In the genomic region with DNA sequence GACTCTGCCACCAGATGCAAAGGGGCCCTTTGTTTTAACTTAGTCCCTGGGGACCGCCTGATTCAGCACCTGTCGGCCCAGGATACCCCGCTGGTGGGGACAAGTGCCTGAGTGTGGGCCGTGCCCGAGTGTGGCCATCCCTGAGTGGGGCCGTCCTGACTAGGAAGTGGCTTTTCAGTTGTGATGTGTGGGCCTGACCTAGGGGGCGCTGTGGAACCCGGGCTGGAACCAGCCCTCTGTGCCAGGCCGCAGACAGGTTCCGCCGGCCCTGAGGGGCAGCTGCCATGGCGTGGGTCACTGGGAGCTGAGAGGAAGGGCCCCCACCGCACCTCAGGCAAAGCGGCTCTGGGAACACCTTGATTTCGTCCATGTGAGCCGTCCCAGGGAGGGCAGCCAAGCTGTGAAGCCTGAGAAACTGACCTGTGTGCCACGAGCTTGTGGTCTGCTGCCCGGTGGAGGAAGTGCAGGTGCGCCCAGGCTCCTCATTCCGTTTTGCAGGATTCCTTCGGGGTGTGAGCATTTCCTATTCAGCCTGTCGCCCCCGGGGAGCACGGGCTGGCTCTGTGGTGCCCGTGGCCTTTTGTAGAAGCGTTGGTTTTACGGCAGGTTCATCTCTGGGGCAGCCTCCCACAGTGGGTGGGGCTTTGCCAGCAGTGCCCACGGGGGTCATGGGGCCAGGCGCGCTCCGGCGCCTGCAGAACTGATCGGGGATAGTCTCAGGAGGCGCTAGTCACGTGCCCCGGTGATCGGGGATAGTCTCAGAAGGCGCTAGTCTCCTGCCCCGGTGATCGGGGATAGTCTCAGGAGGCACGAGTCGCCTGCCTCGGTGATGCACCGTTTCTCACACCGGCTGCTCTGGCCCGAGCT, we compare ENCODE assay signal across 8 cellular contexts. TPM values are rescaled to one million over a fixed set of nuclear protein-coding genes. Genes with fewer than 3 reads are reported as not detected.
DNase-seq lines count a peak whose midpoint lies in the region; ATAC-seq, FAIRE-seq and TF ChIP-seq lines count a peak whose summit lies in the region.

No MANE protein-coding gene starts in this region.

- POLR2A ChIA-PET in AG04449 (lab: Yijun Ruan, JAX) = interaction anchor here (0.8 to 1.6 kb wide), 3 partner anchors 11 to 25 kb away, joined by 3 to 7 read pairs (median 4); no protein-coding TSS in a partner anchor

- H3K27ac ChIP-seq in OCI-LY3 (ENCODE audit: low read length) = peak overlapping the region; percentile 40
- no peak overlapping the region for H3K27ac ChIP-seq in psoas muscle

- TF ChIP-seq POLR2A in GM18951 (IDR thresholded peaks at IDR 0.05; ENCODE audit: extremely low read depth, insufficient read depth, insufficient read length) = peak; percentile 21

- H3K4me1 ChIP-seq in OCI-LY3 (ENCODE audit: low read length) (peaks cover 42% of the 10 kb centered on the region), psoas muscle (peaks cover 41% of the 10 kb centered on the region)

- 4 to 6% (median 4%) methylated on average over 46 of the region's 46 CpGs for WGBS in psoas muscle, 3 donors

- H3K9me3 ChIP-seq in OCI-LY3 (ENCODE audit: insufficient read depth, low read length) (no peaks in the 10 kb centered on the region), psoas muscle (no peaks in the 10 kb centered on the region)

- no peak for DNase-seq in AG04449 (ENCODE audit: low read depth, low spot score)
- peak; percentile 23 for DNase-seq in activated T-helper 1 cell treated with Interleukin-2 at 50 U/mL for 16 hours (ENCODE audit: low read depth)
- peak; percentile 33 to 64 for DNase-seq in frontal cortex (ENCODE audit: low spot score in 2 of 2)
- peak; percentile 70 to 82 for DNase-seq in psoas muscle
- no peak for DNase-seq in NCI-H2196 (lab: John Stamatoyannopoulos, UW; ENCODE audit: unreplicated experiment)
- no peak for DNase-seq in inferior parietal cortex (ENCODE audit: extremely low spot score)

- H3K4me3 ChIP-seq in AG04449 (ENCODE audit: low read depth, low read length) = peak overlapping the region; percentile 3; the same call in 1 of the 2 replicates
- H3K4me3 ChIP-seq in OCI-LY3 (ENCODE audit: low read length) = peak overlapping the region; percentile 23
- peak overlapping the region; percentile 43 for H3K4me3 ChIP-seq in psoas muscle

- peak overlapping the region; percentile 99 for H3K4me2 ChIP-seq in OCI-LY3 (ENCODE audit: low read length)

- H3K36me3 ChIP-seq in OCI-LY3 (replicated peaks; ENCODE audit: low read depth, low read length) (peaks cover 40% of the 10 kb centered on the region), psoas muscle (ENCODE audit: insufficient read depth in 1 of 2, low read depth in 1 of 2) (peaks cover 6 to 40% of the 10 kb centered on the region in 2 donors)

- H3K27me3 ChIP-seq in OCI-LY3 (ENCODE audit: low read depth, low read length) (no peaks in the 10 kb centered on the region), psoas muscle (ENCODE audit: insufficient read depth in 3 of 3, low read length in 2 of 3) (peaks cover 0 to 11% (median 0%) of the 10 kb centered on the region in 3 donors)

- intact Hi-C loops in psoas muscle (cut with DNase I) = no loop called here

- TF ChIP-seq CTCF in AG04449 (IDR thresholded peaks at IDR 0.05; ENCODE audit: insufficient read depth, low read length, missing control alignments) (peak; percentile 20), OCI-LY3 (IDR thresholded peaks at IDR 0.05; ENCODE audit: low read depth, low read length) (peak; percentile 83), psoas muscle (IDR thresholded peaks at IDR 0.05) (peak; percentile 51)

- CTCF ChIA-PET in AG04449 (lab: Yijun Ruan, JAX) = interaction anchor here (1.0 to 2.0 kb wide), 5 partner anchors 11 to 101 kb away, joined by 3 to 10 read pairs (median 3); partner anchors contain the start of genes CHMP1A, CPNE7 and SPATA33

- H3K79me2 ChIP-seq in OCI-LY3 (ENCODE audit: low read length) = peaks cover 33% of the 10 kb centered on the region

- no peak overlapping the region for H2AFZ ChIP-seq in OCI-LY3 (ENCODE audit: low read depth, low read length)

- H3K9ac ChIP-seq in OCI-LY3 (ENCODE audit: low read length) = no peak overlapping the region

- H4K20me1 ChIP-seq in OCI-LY3 (ENCODE audit: insufficient read depth, low read length) = peaks cover 54% of the 10 kb centered on the region

- no peak for FAIRE-seq in frontal cortex (lab: Jason Lieb, UNC)

- peak; percentile 50 to 63 (median 56) for ATAC-seq in psoas muscle

- in situ Hi-C loops in GM18951 (cut with MboI; ENCODE audit: low sequenced_read_pairs, unreplicated experiment) = no loop called here

RNA-seq across cellular contexts. Expression of gene RPL13, which starts 5.3 kb away (rescaled TPM):
- total RNA-seq in frontal cortex (1,545 TPM), psoas muscle (1,000 to 10,000 TPM; 1,039 to 1,769 (median 1,553) TPM)
- 1,000 to 10,000 TPM; 2,989 to 7,334 (median 5,467) TPM for polyA plus RNA-seq in psoas muscle

RNA-seq across cellular contexts. Expression of gene CPNE7, which starts 9.8 kb away (rescaled TPM):
- total RNA-seq in frontal cortex (15.1 TPM), psoas muscle (not detected)
- polyA plus RNA-seq in psoas muscle = under 1 TPM in 2 of 3 donors, not detected in 1; 0.08 to 0.21 TPM

RNA-seq across cellular contexts. Expression of gene DPEP1, which starts 47.7 kb away (rescaled TPM):
- total RNA-seq in frontal cortex = 2.4 TPM
- not detected for total RNA-seq in psoas muscle
- polyA plus RNA-seq in psoas muscle = under 1 TPM in 2 of 3 donors, not detected in 1; 0.04 to 0.16 TPM

RNA-seq across cellular contexts. Expression of gene SPG7, which starts 57.5 kb away (rescaled TPM):
- 84.8 TPM for total RNA-seq in frontal cortex
- total RNA-seq in psoas muscle = 10 to 100 TPM; 66.8 to 92.3 (median 87.3) TPM
- 10 to 100 TPM; 57.5 to 95.3 (median 79.3) TPM for polyA plus RNA-seq in psoas muscle

Comparison
In these comparisons a context has a peak if more than half of its experiments do, and no peak if none do; other contexts are left out.
1. DNase-seq: peak in activated T-helper 1 cell treated with Interleukin-2 at 50 U/mL for 16 hours (single experiment), frontal cortex (2 of 2) and psoas muscle (2 of 2); none in AG04449 (single experiment), NCI-H2196 (single experiment) and inferior parietal cortex (single experiment).
2. CTCF ChIP-seq: peak in every context shown above with its lines; median percentile 83 in OCI-LY3; 51 in psoas muscle; 20 in AG04449.
3. RNA of gene CPNE7, which starts 9.8 kb away (total RNA-seq): 15.1 TPM in frontal cortex (single experiment); not detected in psoas muscle; every median in the first group is over 10 times any median in the second.
4. Peak in every context shown above with its lines, with median percentiles within 50 percentile points of each other: H3K4me3 ChIP-seq.